ENCODE assay signal across 1 cellular context in genomic region chr19:10835089-10835753, GRCh38.
TF ChIP-seq lines count a peak whose summit lies in the region.

No MANE protein-coding gene starts in this region.

TF ChIP-seq in IMR-90, 13 proteins besides CTCF, POLR2A, EP300 and RAD21 (continued from another document):
- TF ChIP-seq MAFK (IDR thresholded peaks at IDR 0.05; ENCODE audit: low read depth, low read length), result peak; percentile 1; the same call in 1 of the 2 replicates
